Comparison of ENCODE assay signal across 8 cellular contexts in genomic region chr18:74196220-74197119, GRCh38. TPM values are rescaled to one million over a fixed set of nuclear protein-coding genes. Genes with fewer than 3 reads are reported as not detected.
DNase-seq lines count a peak whose midpoint lies in the region; ATAC-seq and TF ChIP-seq lines count a peak whose summit lies in the region.

No MANE protein-coding gene starts in this region.

- H3K36me3 ChIP-seq in endodermal cell (ENCODE audit: control insufficient read depth, insufficient read depth, low read length) = no peaks in the 10 kb centered on the region

- TF ChIP-seq CTCF in endodermal cell (conservative IDR thresholded peaks at IDR 0.05) = peak; percentile 97

- intact Hi-C loops in activated CD4-positive, alpha-beta memory T cell treated with anti-CD3 and anti-CD28 coated beads for 36 hours (cut with micrococcal nuclease) = loop anchor here (1.0 kb wide), 4 partner anchors 96 to 356 kb away; no protein-coding TSS in a partner anchor

- no peaks in the 10 kb centered on the region for H3K4me1 ChIP-seq in endodermal cell (ENCODE audit: control insufficient read depth, insufficient read depth, low read length)

- H3K27ac ChIP-seq in endodermal cell (ENCODE audit: low read depth, low read length) = no peak overlapping the region

- CTCF ChIA-PET in activated CD4-positive, alpha-beta memory T cell treated with anti-CD3 and anti-CD28 coated beads for 36 hours (lab: Charles Lee) = interaction anchor here (0.5 to 4.3 kb wide), 11 partner anchors 8 to 355 kb away, joined by 3 to 46 read pairs (median 5); no protein-coding TSS in a partner anchor

- H3K4me1 Mint-ChIP-seq in activated CD4-positive, alpha-beta memory T cell treated with anti-CD3 and anti-CD28 coated beads for 36 hours (ENCODE audit: low read depth) = peaks cover 6% of the 10 kb centered on the region
- peaks cover 4% of the 10 kb centered on the region for H3K4me1 Mint-ChIP-seq in endodermal cell

- H3K4me3 ChIP-seq in endodermal cell (ENCODE audit: low read length) = no peak overlapping the region

- H3K9me3 ChIP-seq in endodermal cell (ENCODE audit: control insufficient read depth, low read length) = no peaks in the 10 kb centered on the region

- H3K27me3 ChIP-seq in endodermal cell (ENCODE audit: control insufficient read depth, insufficient read depth, low read length, poor library complexity, severe bottlenecking) = no peaks in the 10 kb centered on the region

- ATAC-seq in GM19397 (IDR thresholded peaks at IDR 0.05; ENCODE audit: unreplicated experiment) (peak; percentile 87), HG03460 (IDR thresholded peaks at IDR 0.05; ENCODE audit: unreplicated experiment) (peak; percentile 85)

- peak; percentile 4 for DNase-seq in CMK (ENCODE audit: low read depth)
- peak; percentile 69 to 84 for DNase-seq in NCI-H526 (lab: John Stamatoyannopoulos, UW)
- peak; percentile 59 for DNase-seq in activated CD4-positive, alpha-beta memory T cell treated with anti-CD3 and anti-CD28 coated beads for 36 hours
- peak; percentile 63 for DNase-seq in endodermal cell
- peak; percentile 57 for DNase-seq in mucosa of gallbladder (ENCODE audit: low spot score)
- DNase-seq in stimulated activated naive CD4-positive, alpha-beta T cell (lab: John Stamatoyannopoulos, UW) = peak; percentile 3 to 84 (median 48)

- H3K27me3 Mint-ChIP-seq in activated CD4-positive, alpha-beta memory T cell treated with anti-CD3 and anti-CD28 coated beads for 36 hours = peaks cover under 1% of the 10 kb centered on the region
- H3K27me3 Mint-ChIP-seq in endodermal cell (ENCODE audit: insufficient read depth) = peaks cover 4% of the 10 kb centered on the region

- H3K36me3 Mint-ChIP-seq in activated CD4-positive, alpha-beta memory T cell treated with anti-CD3 and anti-CD28 coated beads for 36 hours = no peaks in the 10 kb centered on the region
- no peaks in the 10 kb centered on the region for H3K36me3 Mint-ChIP-seq in endodermal cell (ENCODE audit: low read depth)

- H3K27ac Mint-ChIP-seq in activated CD4-positive, alpha-beta memory T cell treated with anti-CD3 and anti-CD28 coated beads for 36 hours = peak overlapping the region; percentile 56
- H3K27ac Mint-ChIP-seq in endodermal cell = no peak overlapping the region

- POLR2A ChIA-PET in activated CD4-positive, alpha-beta memory T cell treated with anti-CD3 and anti-CD28 coated beads for 36 hours (lab: Charles Lee) = no interaction called here

- H3K4me3 Mint-ChIP-seq in activated CD4-positive, alpha-beta memory T cell treated with anti-CD3 and anti-CD28 coated beads for 36 hours = peak overlapping the region; percentile 69
- H3K4me3 Mint-ChIP-seq in endodermal cell = peak overlapping the region; percentile 21

- WGBS in endodermal cell (ENCODE audit: insufficient coverage in 1 of 2, insufficient read length in 1 of 2), 2 experiments = 25 to 34% methylated on average over 5 to 7 of the region's 9 CpGs

- H3K9me3 Mint-ChIP-seq in activated CD4-positive, alpha-beta memory T cell treated with anti-CD3 and anti-CD28 coated beads for 36 hours = no peaks in the 10 kb centered on the region
- no peaks in the 10 kb centered on the region for H3K9me3 Mint-ChIP-seq in endodermal cell

- H3K9ac ChIP-seq in endodermal cell (ENCODE audit: extremely low read depth, low read length, poor library complexity, severe bottlenecking) = no peak overlapping the region

RNA-seq across cellular contexts. Expression of gene TIMM21, which starts 48.1 kb away (rescaled TPM):
- total RNA-seq in activated CD4-positive, alpha-beta memory T cell treated with anti-CD3 and anti-CD28 coated beads for 36 hours = 10 to 100 TPM; 37.1 to 38.3 TPM
- total RNA-seq in endodermal cell = 10 to 100 TPM; 28.8 to 30.2 TPM
- polyA plus RNA-seq in endodermal cell (2013, experiment 1 of 2) = 45.6 TPM
- polyA plus RNA-seq in endodermal cell (2013, experiment 2 of 2) = 42.8 TPM
- 21.6 TPM for total RNA-seq in mucosa of gallbladder

RNA-seq across cellular contexts. Expression of gene FBXO15, which starts 48.8 kb away (rescaled TPM):
- total RNA-seq in activated CD4-positive, alpha-beta memory T cell treated with anti-CD3 and anti-CD28 coated beads for 36 hours = under 1 TPM; 0.67 to 0.75 TPM
- total RNA-seq in endodermal cell = 1 to 10 TPM; 1.3 to 3.0 TPM
- 4.7 TPM for polyA plus RNA-seq in endodermal cell (2013, experiment 1 of 2)
- polyA plus RNA-seq in endodermal cell (2013, experiment 2 of 2) = 3.5 TPM
- 1.8 TPM for total RNA-seq in mucosa of gallbladder

Comparison
In these comparisons a context has a peak if more than half of its experiments do, and no peak if none do; other contexts are left out.
1. DNase-seq: peak in every context shown above with its lines; median percentile 76 in NCI-H526; 63 in endodermal cell; 59 in activated CD4-positive, alpha-beta memory T cell treated with anti-CD3 and anti-CD28 coated beads for 36 hours; 57 in mucosa of gallbladder; 48 in stimulated activated naive CD4-positive, alpha-beta T cell; 4 in CMK.